In genomic region chr22:36399473-36399780, GRCh38 we compare ENCODE assay signal across 18 cellular contexts. TPM values are rescaled to one million over a fixed set of nuclear protein-coding genes. Genes with fewer than 3 reads are reported as not detected.
A peak's percentile ranks its signal among the peaks of the same experiment; 100 is the strongest.
DNase-seq lines count a peak whose midpoint lies in the region; ATAC-seq and TF ChIP-seq lines count a peak whose summit lies in the region.
"Had no signal": no experiment of that assay in that cellular context is flagged by ENCODE, and none has a peak within 500 bp of the region (broad histone marks: within the 10 kb centered on the region; RNA-seq: fewer than 3 reads in every experiment).

No MANE protein-coding gene starts in this region.

- H3K27me3 Mint-ChIP-seq in Caco-2 (ENCODE audit: insufficient read depth, unreplicated experiment) (no peaks in the 10 kb centered on the region), natural killer cell (ENCODE audit: low read depth in 2 of 2) (no peaks in the 10 kb centered on the region)
- H3K27me3 Mint-ChIP-seq in activated T-helper 17 cell treated with anti-CD3 and anti-CD28 coated beads, Interleukin-2, amount 50 U/mL, for 72 hours, result no peaks in the 10 kb centered on the region

- CTCF ChIA-PET in Caco-2 (lab: Charles Lee), result interaction anchor here (1.2 kb wide), 1 partner anchor 11 kb away, joined by 3 read pairs; the partner anchor contains the start of gene MYH9

- no peaks in the 10 kb centered on the region for H3K27me3 ChIP-seq in Caco-2 (replicated peaks; ENCODE audit: control insufficient read depth, insufficient read depth, low read length)
- H3K27me3 ChIP-seq: brain microvascular endothelial cell, gastrocnemius medialis had no signal

- peak overlapping the region; percentile 93 for H3K27ac Mint-ChIP-seq in Caco-2 (ENCODE audit: unreplicated experiment)
- H3K27ac Mint-ChIP-seq in activated T-helper 17 cell treated with anti-CD3 and anti-CD28 coated beads, Interleukin-2, amount 50 U/mL, for 72 hours, result peak overlapping the region; percentile 13
- H3K27ac Mint-ChIP-seq in natural killer cell, result peak overlapping the region; percentile 57 to 80
- H3K27ac Mint-ChIP-seq: endodermal cell, mesothelial cell of epicardium had no signal

- peaks cover 43% of the 10 kb centered on the region for H3K4me1 Mint-ChIP-seq in Caco-2 (ENCODE audit: low read depth, unreplicated experiment)
- peaks cover 13% of the 10 kb centered on the region for H3K4me1 Mint-ChIP-seq in activated T-helper 17 cell treated with anti-CD3 and anti-CD28 coated beads, Interleukin-2, amount 50 U/mL, for 72 hours
- H3K4me1 Mint-ChIP-seq in natural killer cell, result peaks cover 21 to 32% of the 10 kb centered on the region in 2 donors

- ATAC-seq in activated T-helper 17 cell treated with anti-CD3 and anti-CD28 coated beads, Interleukin-2, amount 50 U/mL, for 72 hours (replicated peaks), result no peak
- ATAC-seq in natural killer cell, result peak in 1 of 3 donors; percentile 12
- ATAC-seq in HG02840 (IDR thresholded peaks at IDR 0.05; ENCODE audit: low FRiP score, unreplicated experiment), result no peak
- no peak for ATAC-seq in GM21390 (IDR thresholded peaks at IDR 0.05; ENCODE audit: unreplicated experiment)
- ATAC-seq: gastrocnemius medialis had no signal

- TF ChIP-seq CTCF in Caco-2 (IDR thresholded peaks at IDR 0.05; ENCODE audit: insufficient read depth in 1 of 2, low read depth in 1 of 2, low read length in 1 of 2, severe bottlenecking in 1 of 2, unreplicated experiment in 1 of 2), result no peak
- TF ChIP-seq CTCF in natural killer cell (IDR thresholded peaks at IDR 0.05), result no peak

- no peak overlapping the region for H3K4me3 ChIP-seq in Caco-2 (ENCODE audit: low read depth, low read length)
- H3K4me3 ChIP-seq: gastrocnemius medialis had no signal

- H3K4me3 Mint-ChIP-seq in Caco-2 (ENCODE audit: unreplicated experiment) (peak overlapping the region; percentile 23), natural killer cell (peak overlapping the region; percentile 74)
- H3K4me3 Mint-ChIP-seq in activated T-helper 17 cell treated with anti-CD3 and anti-CD28 coated beads, Interleukin-2, amount 50 U/mL, for 72 hours, result peak overlapping the region; percentile 3
- H3K4me3 Mint-ChIP-seq: endodermal cell; mesothelial cell of epicardium; T-helper 1 cell treated with Interleukin-12 subunit alpha and Interleukin-12 subunit beta and Interleukin-4 antibody, amounts not matched to agents 30 μg/mL and 1 μg/mL, for 36 hours had no signal

- H3K36me3 ChIP-seq in Caco-2 (ENCODE audit: control insufficient read depth, insufficient read depth, low read length), result no peaks in the 10 kb centered on the region
- H3K36me3 ChIP-seq: brain microvascular endothelial cell, gastrocnemius medialis had no signal

- DNase-seq in Caco-2 (no peak), MV-4-11 (lab: John Stamatoyannopoulos, UW) (peak; percentile 27), natural killer cell (no peak), NCI-H2196 (lab: John Stamatoyannopoulos, UW; ENCODE audit: unreplicated experiment) (no peak), NCI-H524 (lab: John Stamatoyannopoulos, UW) (no peak)
- DNase-seq: activated CD4-positive, alpha-beta T cell treated with anti-CD3 and anti-CD28 coated beads, Interleukin-2, amount 50 U/mL, for 48 hours; activated gamma-delta T cell treated with Interleukin-2 at 50 U/mL for 16 hours; brain microvascular endothelial cell; EL; endodermal cell; gastrocnemius medialis; NCI-H1436; NCI-H446 treated with DMSO at 0.1 percent for 48 hours had no signal

- H3K9me3 Mint-ChIP-seq in Caco-2 (ENCODE audit: unreplicated experiment), result no peaks in the 10 kb centered on the region
- no peaks in the 10 kb centered on the region for H3K9me3 Mint-ChIP-seq in activated T-helper 17 cell treated with anti-CD3 and anti-CD28 coated beads, Interleukin-2, amount 50 U/mL, for 72 hours
- no peaks in the 10 kb centered on the region for H3K9me3 Mint-ChIP-seq in natural killer cell
- H3K9me3 Mint-ChIP-seq: endodermal cell; mesothelial cell of epicardium; T-helper 1 cell treated with Interleukin-12 subunit alpha and Interleukin-12 subunit beta and Interleukin-4 antibody, amounts not matched to agents 30 μg/mL and 1 μg/mL, for 36 hours had no signal

- peaks cover 51% of the 10 kb centered on the region for H3K4me1 ChIP-seq in Caco-2
- H3K4me1 ChIP-seq: gastrocnemius medialis had no signal

- intact Hi-C loops in Caco-2 (cut with micrococcal nuclease; ENCODE audit: unreplicated experiment), result no loop called here
- intact Hi-C loops in natural killer cell (cut with micrococcal nuclease), result no loop called here

- POLR2A ChIA-PET in Caco-2 (lab: Charles Lee), result interaction anchor here (0.6 to 1.2 kb wide), 2 partner anchors 11 kb away, joined by 3 to 7 read pairs; partner anchors contain the start of gene MYH9

- H3K36me3 Mint-ChIP-seq in Caco-2 (ENCODE audit: insufficient read depth, unreplicated experiment) (peaks cover 6% of the 10 kb centered on the region), natural killer cell (no peaks in the 10 kb centered on the region)
- H3K36me3 Mint-ChIP-seq in activated T-helper 17 cell treated with anti-CD3 and anti-CD28 coated beads, Interleukin-2, amount 50 U/mL, for 72 hours (ENCODE audit: low read depth), result no peaks in the 10 kb centered on the region
- H3K36me3 Mint-ChIP-seq: mesothelial cell of epicardium had no signal

- no TSS peak for BruUV-seq in Caco-2 (replicated peaks; lab: Mats Ljungman, UMichigan)

- no peaks in the 10 kb centered on the region for H3K9me3 ChIP-seq in Caco-2
- H3K9me3 ChIP-seq: gastrocnemius medialis had no signal

RNA-seq across cellular contexts. Expression of gene MYH9, which starts 11.7 kb away (rescaled TPM):
- total RNA-seq in Caco-2 (2022), result 513 and 539 TPM in 2 replicates
- total RNA-seq in activated T-helper 17 cell treated with anti-CD3 and anti-CD28 coated beads, Interleukin-2, amount 50 U/mL, for 72 hours, result 100 to 1,000 TPM; 782 to 800 TPM
- 1,000 to 10,000 TPM in 1 of 3 donors, 100 to 1,000 TPM in 2; 803 to 1,038 (median 808) TPM for total RNA-seq in natural killer cell

Comparison
In these comparisons a context has a peak if more than half of its experiments do, and no peak if none do; other contexts are left out.
1. H3K27ac Mint-ChIP-seq: peak in every context shown above with its lines; median percentile 93 in Caco-2; 68 in natural killer cell; 13 in activated T-helper 17 cell treated with anti-CD3 and anti-CD28 coated beads, Interleukin-2, amount 50 U/mL, for 72 hours.
2. H3K4me3 Mint-ChIP-seq: peak in every context shown above with its lines; median percentile 74 in natural killer cell; 23 in Caco-2; 3 in activated T-helper 17 cell treated with anti-CD3 and anti-CD28 coated beads, Interleukin-2, amount 50 U/mL, for 72 hours.